ENCODE assay signal across 8 cellular contexts in genomic region chr18:12886498-12887126, GRCh38. TPM values are rescaled to one million over a fixed set of nuclear protein-coding genes. Genes with fewer than 3 reads are reported as not detected.
DNase-seq lines count a peak whose midpoint lies in the region; ATAC-seq and TF ChIP-seq lines count a peak whose summit lies in the region.

No MANE protein-coding gene starts in this region.

- no peak for ATAC-seq in activated CD8-positive, alpha-beta T cell treated with anti-CD3 and anti-CD28 coated beads for 36 hours
- no peak for ATAC-seq in activated CD8-positive, alpha-beta T cell treated with anti-CD3 and anti-CD28 coated beads, Interleukin-2, amount 10 ng/mL, durations not matched to agents 7 days and 5 days
- ATAC-seq in GM19023 (IDR thresholded peaks at IDR 0.05; ENCODE audit: unreplicated experiment) (no peak), HG02623 (IDR thresholded peaks at IDR 0.05; ENCODE audit: unreplicated experiment) (no peak)

- POLR2A ChIA-PET in activated CD8-positive, alpha-beta T cell treated with anti-CD3 and anti-CD28 coated beads for 36 hours (lab: Charles Lee), result no interaction called here
- POLR2A ChIA-PET in activated CD8-positive, alpha-beta T cell treated with anti-CD3 and anti-CD28 coated beads, Interleukin-2, amount 10 ng/mL, durations not matched to agents 7 days and 5 days (lab: Charles Lee), result interaction anchor here (1.3 kb wide), 1 partner anchor 26 kb away, joined by 3 read pairs; no protein-coding TSS in a partner anchor

- CTCF ChIA-PET in activated CD8-positive, alpha-beta T cell treated with anti-CD3 and anti-CD28 coated beads for 36 hours (lab: Charles Lee), result interaction anchor here (0.7 to 3.3 kb wide), 16 partner anchors 9 to 271 kb away, joined by 3 to 17 read pairs (median 3); no protein-coding TSS in a partner anchor
- CTCF ChIA-PET in activated CD8-positive, alpha-beta T cell treated with anti-CD3 and anti-CD28 coated beads, Interleukin-2, amount 10 ng/mL, durations not matched to agents 7 days and 5 days (lab: Charles Lee), result interaction anchor here (1.0 to 3.9 kb wide), 10 partner anchors 8 to 159 kb away, joined by 3 to 20 read pairs (median 5); no protein-coding TSS in a partner anchor

- peak; percentile 45 for TF ChIP-seq CTCF in activated CD8-positive, alpha-beta T cell treated with anti-CD3 and anti-CD28 coated beads for 36 hours (IDR thresholded peaks at IDR 0.05)
- TF ChIP-seq CTCF in chondrocyte (IDR thresholded peaks at IDR 0.05) (peak; percentile 69), retinal pigment epithelial cell (conservative IDR thresholded peaks at IDR 0.05; ENCODE audit: low read depth, low read length) (peak; percentile 53)

- no peaks in the 10 kb centered on the region for H3K27me3 Mint-ChIP-seq in activated CD8-positive, alpha-beta T cell treated with anti-CD3 and anti-CD28 coated beads for 36 hours
- no peaks in the 10 kb centered on the region for H3K27me3 Mint-ChIP-seq in activated CD8-positive, alpha-beta T cell treated with anti-CD3 and anti-CD28 coated beads, Interleukin-2, amount 10 ng/mL, durations not matched to agents 7 days and 5 days (ENCODE audit: low read depth)
- no peaks in the 10 kb centered on the region for H3K27me3 Mint-ChIP-seq in chondrocyte (ENCODE audit: low read depth)

- H3K9me3 Mint-ChIP-seq in activated CD8-positive, alpha-beta T cell treated with anti-CD3 and anti-CD28 coated beads for 36 hours, result no peaks in the 10 kb centered on the region
- H3K9me3 Mint-ChIP-seq in activated CD8-positive, alpha-beta T cell treated with anti-CD3 and anti-CD28 coated beads, Interleukin-2, amount 10 ng/mL, durations not matched to agents 7 days and 5 days (ENCODE audit: insufficient read depth), result peaks cover 4% of the 10 kb centered on the region
- H3K9me3 Mint-ChIP-seq in chondrocyte (ENCODE audit: low read depth), result peaks cover 7% of the 10 kb centered on the region

- H3K36me3 Mint-ChIP-seq in activated CD8-positive, alpha-beta T cell treated with anti-CD3 and anti-CD28 coated beads for 36 hours (ENCODE audit: low read depth), result peaks cover 4% of the 10 kb centered on the region
- peaks cover 5% of the 10 kb centered on the region for H3K36me3 Mint-ChIP-seq in activated CD8-positive, alpha-beta T cell treated with anti-CD3 and anti-CD28 coated beads, Interleukin-2, amount 10 ng/mL, durations not matched to agents 7 days and 5 days (ENCODE audit: low read depth)
- peaks cover 3% of the 10 kb centered on the region for H3K36me3 Mint-ChIP-seq in chondrocyte (ENCODE audit: low read depth)

- intact Hi-C loops in activated CD8-positive, alpha-beta T cell treated with anti-CD3 and anti-CD28 coated beads for 36 hours (cut with micrococcal nuclease), result no loop called here

- H3K27ac Mint-ChIP-seq in activated CD8-positive, alpha-beta T cell treated with anti-CD3 and anti-CD28 coated beads for 36 hours, result no peak overlapping the region
- no peak overlapping the region for H3K27ac Mint-ChIP-seq in activated CD8-positive, alpha-beta T cell treated with anti-CD3 and anti-CD28 coated beads, Interleukin-2, amount 10 ng/mL, durations not matched to agents 7 days and 5 days
- H3K27ac Mint-ChIP-seq in chondrocyte (ENCODE audit: unreplicated experiment), result no peak overlapping the region

- DNase-seq in activated CD8-positive, alpha-beta T cell treated with anti-CD3 and anti-CD28 coated beads for 36 hours, result peak; percentile 36
- no peak for DNase-seq in activated CD8-positive, alpha-beta T cell treated with anti-CD3 and anti-CD28 coated beads, Interleukin-2, amount 10 ng/mL, durations not matched to agents 7 days and 5 days
- peak; percentile 37 for DNase-seq in M059J (ENCODE audit: low read depth)
- no peak for DNase-seq in chondrocyte (ENCODE audit: low spot score)
- no peak for DNase-seq in retinal pigment epithelial cell (ENCODE audit: low read depth)
- DNase-seq in A172 (ENCODE audit: low spot score), result no peak

- peaks cover 26% of the 10 kb centered on the region for H3K4me1 Mint-ChIP-seq in activated CD8-positive, alpha-beta T cell treated with anti-CD3 and anti-CD28 coated beads for 36 hours (ENCODE audit: low read depth)
- peaks cover 31% of the 10 kb centered on the region for H3K4me1 Mint-ChIP-seq in activated CD8-positive, alpha-beta T cell treated with anti-CD3 and anti-CD28 coated beads, Interleukin-2, amount 10 ng/mL, durations not matched to agents 7 days and 5 days (ENCODE audit: low read depth)
- H3K4me1 Mint-ChIP-seq in chondrocyte (ENCODE audit: low read depth), result peaks cover 24% of the 10 kb centered on the region

- H3K4me3 Mint-ChIP-seq in activated CD8-positive, alpha-beta T cell treated with anti-CD3 and anti-CD28 coated beads for 36 hours, result no peak overlapping the region
- no peak overlapping the region for H3K4me3 Mint-ChIP-seq in activated CD8-positive, alpha-beta T cell treated with anti-CD3 and anti-CD28 coated beads, Interleukin-2, amount 10 ng/mL, durations not matched to agents 7 days and 5 days
- no peak overlapping the region for H3K4me3 Mint-ChIP-seq in chondrocyte (ENCODE audit: unreplicated experiment)

- no peak overlapping the region for H3K4me3 ChIP-seq in retinal pigment epithelial cell (ENCODE audit: low read length)

RNA-seq across cellular contexts. Expression of gene PTPN2, which starts 2.6 kb away (rescaled TPM):
- 10 to 100 TPM; 50.8 to 55.8 TPM for total RNA-seq in activated CD8-positive, alpha-beta T cell treated with anti-CD3 and anti-CD28 coated beads for 36 hours
- 10 to 100 TPM; 52.9 to 53.6 TPM for total RNA-seq in activated CD8-positive, alpha-beta T cell treated with anti-CD3 and anti-CD28 coated beads, Interleukin-2, amount 10 ng/mL, durations not matched to agents 7 days and 5 days
- 12.7 and 23.0 TPM in 2 replicates for total RNA-seq in M059J (2014; rRNA removed; shearing (Covaris generic))
- total RNA-seq in chondrocyte, result 21.9 to 29.0 TPM (median 22.2 TPM) in 3 replicates
- total RNA-seq in A172 (2014; rRNA removed; shearing (Covaris generic)), result 41.1 and 43.9 TPM in 2 replicates

Comparison
In these comparisons a context has a peak if more than half of its experiments do, and no peak if none do; other contexts are left out.
1. DNase-seq: peak in activated CD8-positive, alpha-beta T cell treated with anti-CD3 and anti-CD28 coated beads for 36 hours (single experiment) and M059J (single experiment); none in activated CD8-positive, alpha-beta T cell treated with anti-CD3 and anti-CD28 coated beads, Interleukin-2, amount 10 ng/mL, durations not matched to agents 7 days and 5 days (single experiment), chondrocyte (single experiment), retinal pigment epithelial cell (single experiment) and A172 (single experiment).
2. Peak in every context shown above with its lines, with median percentiles within 50 percentile points of each other: CTCF ChIP-seq.